ENCODE assay signal across 9 cellular contexts in the genomic region with DNA sequence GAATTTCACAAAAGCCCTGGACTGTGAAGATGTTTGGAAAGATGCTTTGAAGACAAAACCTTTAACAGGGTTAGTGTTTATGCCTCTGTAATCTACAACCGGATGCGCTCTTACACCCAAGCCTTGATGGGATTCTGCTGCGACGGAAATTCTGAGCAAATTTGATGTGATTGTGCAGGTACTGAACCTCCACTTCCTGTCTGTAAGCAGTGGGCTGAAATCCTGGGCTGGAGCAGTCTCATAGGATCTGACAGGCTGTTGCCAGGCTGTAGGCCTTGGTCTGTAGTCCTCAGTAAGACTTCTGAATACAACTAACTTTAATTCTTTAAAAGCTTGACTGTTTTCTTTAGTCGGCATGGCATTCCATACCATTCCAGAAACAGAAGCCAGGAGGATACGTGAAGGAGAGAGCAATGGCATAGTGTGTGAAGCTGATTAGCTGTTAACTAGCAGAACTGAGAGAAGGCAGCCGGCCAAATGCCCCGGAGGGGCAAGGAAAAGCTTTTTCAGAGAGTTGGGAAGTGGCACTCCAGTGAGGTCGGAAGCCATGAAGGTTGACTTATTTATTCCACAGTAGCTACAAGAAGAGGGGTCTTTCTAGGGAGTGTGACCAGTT.
A peak's percentile ranks its signal among the peaks of the same experiment; 100 is the strongest.
DNase-seq lines count a peak whose midpoint lies in the region; ATAC-seq and TF ChIP-seq lines count a peak whose summit lies in the region.
"Had no signal": no experiment of that assay in that cellular context is flagged by ENCODE, and none has a peak within 500 bp of the region (broad histone marks: within the 10 kb centered on the region; RNA-seq: fewer than 3 reads in every experiment).

No MANE protein-coding gene starts in this region.

- peak; percentile 13 for DNase-seq in Daoy (ENCODE audit: low read depth)
- peak; percentile 61 for DNase-seq in activated CD8-positive, alpha-beta memory T cell treated with anti-CD3 and anti-CD28 coated beads, Interleukin-2, amount 10 ng/mL, durations not matched to agents 7 days and 5 days
- no peak for DNase-seq in effector memory CD4-positive, alpha-beta T cell
- no peak for DNase-seq in spleen
- no peak for DNase-seq in left ventricle myocardium inferior
- no peak for DNase-seq in mucosa of gallbladder (ENCODE audit: low spot score)
- DNase-seq in GM20000 (ENCODE audit: low spot score), result no peak
- DNase-seq: esophagus squamous epithelium had no signal

- TF ChIP-seq CTCF in spleen (IDR thresholded peaks at IDR 0.05 in 8 of 11, conservative IDR thresholded peaks at IDR 0.05 in 3 of 11) (no peak), left ventricle myocardium inferior (IDR thresholded peaks at IDR 0.05; ENCODE audit: borderline replicate concordance) (no peak), GM20000 (IDR thresholded peaks at IDR 0.05; ENCODE audit: extremely low read depth, missing control alignments) (no peak)

- peak; percentile 35 for ATAC-seq in activated CD8-positive, alpha-beta memory T cell treated with anti-CD3 and anti-CD28 coated beads, Interleukin-2, amount 10 ng/mL, durations not matched to agents 7 days and 5 days
- no peak for ATAC-seq in HG02970 (IDR thresholded peaks at IDR 0.05; ENCODE audit: low FRiP score, unreplicated experiment)

- no peak for TF ChIP-seq POLR2A in spleen (IDR thresholded peaks at IDR 0.05)

- 49 to 69% (median 64%) methylated on average over 9 of the region's 9 CpGs for WGBS in spleen, 5 donors

- peaks cover 44% of the 10 kb centered on the region for H3K4me1 Mint-ChIP-seq in activated CD8-positive, alpha-beta memory T cell treated with anti-CD3 and anti-CD28 coated beads, Interleukin-2, amount 10 ng/mL, durations not matched to agents 7 days and 5 days

- no peak overlapping the region for H3K4me3 ChIP-seq in effector memory CD4-positive, alpha-beta T cell (ENCODE audit: insufficient read depth, low read depth, low read length, poor library complexity, severe bottlenecking)
- H3K4me3 ChIP-seq in spleen (no peak overlapping the region), left ventricle myocardium inferior (no peak overlapping the region)

- no peaks in the 10 kb centered on the region for H3K9me3 Mint-ChIP-seq in activated CD8-positive, alpha-beta memory T cell treated with anti-CD3 and anti-CD28 coated beads, Interleukin-2, amount 10 ng/mL, durations not matched to agents 7 days and 5 days (ENCODE audit: low read depth)

- H3K27me3 Mint-ChIP-seq in activated CD8-positive, alpha-beta memory T cell treated with anti-CD3 and anti-CD28 coated beads, Interleukin-2, amount 10 ng/mL, durations not matched to agents 7 days and 5 days, result no peaks in the 10 kb centered on the region

- peaks cover 2% of the 10 kb centered on the region for H3K36me3 Mint-ChIP-seq in activated CD8-positive, alpha-beta memory T cell treated with anti-CD3 and anti-CD28 coated beads, Interleukin-2, amount 10 ng/mL, durations not matched to agents 7 days and 5 days

- H3K36me3 ChIP-seq in effector memory CD4-positive, alpha-beta T cell (ENCODE audit: control insufficient read depth, insufficient read depth, low read length), result no peaks in the 10 kb centered on the region
- H3K36me3 ChIP-seq in spleen (no peaks in the 10 kb centered on the region), left ventricle myocardium inferior (no peaks in the 10 kb centered on the region)
- H3K36me3 ChIP-seq: esophagus squamous epithelium had no signal

- H3K9me3 ChIP-seq in effector memory CD4-positive, alpha-beta T cell (ENCODE audit: control insufficient read depth, low read length), result no peaks in the 10 kb centered on the region
- H3K9me3 ChIP-seq in spleen (no peaks in the 10 kb centered on the region), left ventricle myocardium inferior (replicated peaks) (no peaks in the 10 kb centered on the region)
- H3K9me3 ChIP-seq: esophagus squamous epithelium had no signal

- H3K4me1 ChIP-seq in effector memory CD4-positive, alpha-beta T cell (ENCODE audit: control insufficient read depth, insufficient read depth, low read length, poor library complexity, severe bottlenecking), result peaks cover 53% of the 10 kb centered on the region
- H3K4me1 ChIP-seq in spleen (peaks cover 9 to 53% (median 27%) of the 10 kb centered on the region in 6 donors), left ventricle myocardium inferior (peaks cover 31% of the 10 kb centered on the region)

- no peak overlapping the region for H3K4me3 Mint-ChIP-seq in activated CD8-positive, alpha-beta memory T cell treated with anti-CD3 and anti-CD28 coated beads, Interleukin-2, amount 10 ng/mL, durations not matched to agents 7 days and 5 days

- CTCF ChIA-PET in activated CD8-positive, alpha-beta memory T cell treated with anti-CD3 and anti-CD28 coated beads, Interleukin-2, amount 10 ng/mL, durations not matched to agents 7 days and 5 days (lab: Charles Lee), result no interaction called here

- no peaks in the 10 kb centered on the region for H3K27me3 ChIP-seq in effector memory CD4-positive, alpha-beta T cell (replicated peaks; ENCODE audit: control insufficient read depth, insufficient read depth, low read length, poor library complexity, severe bottlenecking)
- H3K27me3 ChIP-seq in spleen (replicated peaks in 1 of 7) (no peaks in the 10 kb centered on the region), left ventricle myocardium inferior (ENCODE audit: low read depth) (no peaks in the 10 kb centered on the region)
- H3K27me3 ChIP-seq: esophagus squamous epithelium had no signal

- peak overlapping the region; percentile 59 for H3K27ac Mint-ChIP-seq in activated CD8-positive, alpha-beta memory T cell treated with anti-CD3 and anti-CD28 coated beads, Interleukin-2, amount 10 ng/mL, durations not matched to agents 7 days and 5 days

- intact Hi-C loops in spleen (cut with DNase I; ENCODE audit: low total_unique reads), result no loop called here
- intact Hi-C loops in left ventricle myocardium inferior (cut with micrococcal nuclease), result no loop called here

- peak overlapping the region; percentile 55 for H3K27ac ChIP-seq in effector memory CD4-positive, alpha-beta T cell (ENCODE audit: insufficient read depth, low read length, poor library complexity, severe bottlenecking)
- peak overlapping the region in 5 of 8 donors; percentile 2 to 63 (median 36) for H3K27ac ChIP-seq in spleen
- H3K27ac ChIP-seq in left ventricle myocardium inferior (replicated peaks), result no peak overlapping the region

Comparison
In these comparisons a context has a peak if more than half of its experiments do, and no peak if none do; other contexts are left out.
1. DNase-seq: peak in Daoy (single experiment) and activated CD8-positive, alpha-beta memory T cell treated with anti-CD3 and anti-CD28 coated beads, Interleukin-2, amount 10 ng/mL, durations not matched to agents 7 days and 5 days (single experiment); none in effector memory CD4-positive, alpha-beta T cell (0 of 3), spleen (single experiment), left ventricle myocardium inferior (single experiment), mucosa of gallbladder (single experiment) and GM20000 (single experiment).